32 cellular contexts compared by ENCODE assay signal in genomic region chr9:124439086-124439485, GRCh38. TPM values are rescaled to one million over a fixed set of nuclear protein-coding genes. Genes with fewer than 3 reads are reported as not detected.
"Had no signal": no experiment of that assay in that cellular context is flagged by ENCODE, and none has a peak within 500 bp of the region (broad histone marks: within the 10 kb centered on the region; RNA-seq: fewer than 3 reads in every experiment).

No MANE protein-coding gene starts in this region.

- H3K27ac Mint-ChIP-seq: activated CD8-positive, alpha-beta T cell treated with anti-CD3 and anti-CD28 coated beads for 36 hours; activated naive CD8-positive, alpha-beta T cell; activated T-helper 17 cell treated with anti-CD3 and anti-CD28 coated beads, Interleukin-2, amount 50 U/mL, for 72 hours; brain; effector memory CD8-positive, alpha-beta T cell had no signal

- ATAC-seq: activated CD8-positive, alpha-beta T cell treated with anti-CD3 and anti-CD28 coated beads for 36 hours; activated T-cell treated with anti-CD3 and anti-CD28 coated beads, Interleukin-2, amount 50 U/mL, for 4 hours; activated T-helper 17 cell treated with anti-CD3 and anti-CD28 coated beads, Interleukin-2, amount 50 U/mL, for 72 hours; effector memory CD8-positive, alpha-beta T cell; foreskin keratinocyte; gastrocnemius medialis; heart left ventricle had no signal

- H3K4me3 Mint-ChIP-seq: activated CD8-positive, alpha-beta T cell treated with anti-CD3 and anti-CD28 coated beads for 36 hours; activated naive CD8-positive, alpha-beta T cell; activated T-cell treated with anti-CD3 and anti-CD28 coated beads, Interleukin-2, amount 50 U/mL, for 4 hours; activated T-helper 17 cell treated with anti-CD3 and anti-CD28 coated beads, Interleukin-2, amount 50 U/mL, for 72 hours; brain; effector memory CD8-positive, alpha-beta T cell had no signal

- H3K4me3 ChIP-seq: ascending aorta, breast epithelium, cardiac muscle cell, esophagus muscularis mucosa, gastrocnemius medialis, heart left ventricle had no signal

- DNase-seq: activated CD4-positive, alpha-beta T cell treated with anti-CD3 and anti-CD28 coated beads for 48 hours; activated CD4-positive, alpha-beta T cell treated with anti-CD3 and anti-CD28 coated beads, Interleukin-2, amount 50 U/mL, for 1 hour; activated CD4-positive, alpha-beta T cell treated with anti-CD3 and anti-CD28 coated beads, Interleukin-2, amount 50 U/mL, for 48 hours; activated CD8-positive, alpha-beta memory T cell treated with anti-CD3 and anti-CD28 coated beads for 24 hours; activated CD8-positive, alpha-beta T cell treated with anti-CD3 and anti-CD28 coated beads for 36 hours; activated effector memory CD4-positive, alpha-beta T cell treated with Interleukin-2 at 50 U/mL for 16 hours; activated gamma-delta T cell treated with Interleukin-2 at 50 U/mL for 16 hours; activated naive CD4-positive, alpha-beta T cell treated with anti-CD3 and anti-CD28 coated beads, Interleukin-2, amount 50 U/mL, for 16 hours; activated naive CD4-positive, alpha-beta T cell treated with Interleukin-2 at 50 U/mL for 16 hours; activated T-cell treated with anti-CD3 and anti-CD28 coated beads, Interleukin-2, amount 50 U/mL, for 4 hours; amygdala; central memory CD4-positive, alpha-beta T cell; cerebellar nuclear complex; cortex of kidney; dermis blood vessel endothelial cell; effector CD4-positive, alpha-beta T cell; effector memory CD8-positive, alpha-beta T cell; erythroblast; foreskin keratinocyte; gastrocnemius medialis; glutamatergic neuron; heart left ventricle; T-helper 1 cell; T-helper 2 cell had no signal

- H3K27me3 ChIP-seq: ascending aorta, breast epithelium, cardiac muscle cell, foreskin keratinocyte had no signal

- H3K4me1 Mint-ChIP-seq: activated T-helper 17 cell treated with anti-CD3 and anti-CD28 coated beads, Interleukin-2, amount 50 U/mL, for 72 hours; brain had no signal

- H3K9me3 ChIP-seq: breast epithelium, gastrocnemius medialis had no signal

- H3K4me1 ChIP-seq: ascending aorta, breast epithelium, esophagus muscularis mucosa, gastrocnemius medialis, heart left ventricle had no signal

- H3K36me3 Mint-ChIP-seq: activated naive CD8-positive, alpha-beta T cell; brain had no signal

- H3K27ac ChIP-seq: ascending aorta, breast epithelium, cardiac muscle cell, esophagus muscularis mucosa, foreskin keratinocyte, gastrocnemius medialis, heart left ventricle had no signal

- H3K36me3 ChIP-seq: ascending aorta, breast epithelium, cardiac muscle cell, esophagus muscularis mucosa, gastrocnemius medialis, heart left ventricle had no signal

RNA-seq across cellular contexts. Expression of gene ADGRD2, which starts 11.2 kb away (rescaled TPM):
- total RNA-seq: activated CD8-positive, alpha-beta T cell treated with anti-CD3 and anti-CD28 coated beads for 36 hours; activated T-cell treated with anti-CD3 and anti-CD28 coated beads, Interleukin-2, amount 50 U/mL, for 4 hours; activated T-helper 17 cell treated with anti-CD3 and anti-CD28 coated beads, Interleukin-2, amount 50 U/mL, for 72 hours; ascending aorta; cardiac muscle cell; dermis blood vessel endothelial cell; esophagus muscularis mucosa; gastrocnemius medialis; heart left ventricle had no signal
- polyA plus RNA-seq: adipose tissue, cardiac muscle cell, heart left ventricle had no signal
